In the genomic region with DNA sequence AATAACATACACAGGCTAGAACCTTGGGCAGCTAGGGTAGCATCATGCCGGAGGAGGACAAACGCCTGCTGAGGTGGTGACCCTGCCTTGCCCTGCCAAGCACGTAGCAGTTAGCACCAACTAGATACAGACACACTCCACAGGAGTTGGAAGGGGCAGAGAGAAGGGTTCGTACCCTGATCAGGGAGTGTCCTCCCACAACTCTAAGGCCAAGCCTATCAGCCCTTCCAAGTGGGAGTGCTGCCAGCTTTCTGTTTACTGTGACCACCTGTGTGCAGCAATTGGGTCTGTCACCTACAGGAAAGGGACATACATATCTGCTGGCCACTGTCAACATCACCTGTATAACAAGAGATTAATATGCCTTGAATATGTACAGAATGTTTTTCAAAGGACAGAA, we compare ENCODE assay signal across 11 cellular contexts. TPM values are rescaled to one million over a fixed set of nuclear protein-coding genes. Genes with fewer than 3 reads are reported as not detected.
DNase-seq lines count a peak whose midpoint lies in the region; ATAC-seq and TF ChIP-seq lines count a peak whose summit lies in the region.
"Had no signal": no experiment of that assay in that cellular context is flagged by ENCODE, and none has a peak within 500 bp of the region (broad histone marks: within the 10 kb centered on the region; RNA-seq: fewer than 3 reads in every experiment).

No MANE protein-coding gene starts in this region.

- H3K9me3 Mint-ChIP-seq in CD4-positive, alpha-beta memory T cell, result peaks cover 0 to 3% (median 0%) of the 10 kb centered on the region in 8 donors
- no peaks in the 10 kb centered on the region for H3K9me3 Mint-ChIP-seq in activated naive CD8-positive, alpha-beta T cell treated with anti-CD3 and anti-CD28 coated beads for 36 hours
- no peaks in the 10 kb centered on the region for H3K9me3 Mint-ChIP-seq in natural killer cell

- CTCF ChIA-PET in CD4-positive, alpha-beta memory T cell (lab: Charles Lee; ENCODE audit: partially characterized antibody), result interaction anchor here (1.2 kb wide), 1 partner anchor 87 kb away, joined by 3 read pairs; a partner anchor contains a TSS
- CTCF ChIA-PET in IMR-90 (lab: Yijun Ruan, JAX), result no interaction called here

- H3K4me1 Mint-ChIP-seq in CD4-positive, alpha-beta memory T cell, result peaks cover 15 to 43% (median 25%) of the 10 kb centered on the region in 4 donors
- peaks cover 13% of the 10 kb centered on the region for H3K4me1 Mint-ChIP-seq in activated naive CD8-positive, alpha-beta T cell treated with anti-CD3 and anti-CD28 coated beads for 36 hours
- peaks cover 26 to 33% of the 10 kb centered on the region in 2 donors for H3K4me1 Mint-ChIP-seq in natural killer cell

- no peaks in the 10 kb centered on the region for H3K27me3 ChIP-seq in CD4-positive, alpha-beta memory T cell (ENCODE audit: insufficient read depth, low read length)
- H3K27me3 ChIP-seq in IMR-90 (ENCODE audit: control insufficient read depth, insufficient read depth, low read length), result no peaks in the 10 kb centered on the region

- peaks cover 19 to 41% of the 10 kb centered on the region in 2 experiments for H3K79me1 ChIP-seq in IMR-90 (ENCODE audit: low read depth in 1 of 2, low read length in 2 of 2)

- ATAC-seq in IMR-90 (ENCODE audit: low read depth), result no peak
- no peak for ATAC-seq in natural killer cell
- no peak for ATAC-seq in GM18868 (IDR thresholded peaks at IDR 0.05; ENCODE audit: unreplicated experiment)
- no peak for ATAC-seq in omental fat pad (ENCODE audit: low FRiP score)
- ATAC-seq: left cardiac atrium, sciatic nerve had no signal

- H3K36me3 ChIP-seq in CD4-positive, alpha-beta memory T cell (ENCODE audit: insufficient read depth, low read length), result peaks cover 17% of the 10 kb centered on the region
- H3K36me3 ChIP-seq in IMR-90 (ENCODE audit: control insufficient read depth, insufficient read depth, low read length), result peaks cover 13% of the 10 kb centered on the region; the same call in 1 of the 2 replicates

- peak overlapping the region; percentile 60 to 100 (median 98) for H3K27ac Mint-ChIP-seq in CD4-positive, alpha-beta memory T cell
- no peak overlapping the region for H3K27ac Mint-ChIP-seq in activated naive CD8-positive, alpha-beta T cell treated with anti-CD3 and anti-CD28 coated beads for 36 hours
- peak overlapping the region; percentile 98 to 99 for H3K27ac Mint-ChIP-seq in natural killer cell

- no peak overlapping the region for H3K4me3 ChIP-seq in CD4-positive, alpha-beta memory T cell (ENCODE audit: low read length in 2 of 2)
- no peak overlapping the region for H3K4me3 ChIP-seq in IMR-90 (ENCODE audit: insufficient read depth, low read depth, low read length)

- POLR2A ChIA-PET in CD4-positive, alpha-beta memory T cell (lab: Charles Lee; ENCODE audit: partially characterized antibody), result interaction anchor here (0.7 to 5.1 kb wide), 3 partner anchors 10 to 496 kb away, joined by 3 to 48 read pairs (median 45); a partner anchor contains a TSS
- POLR2A ChIA-PET in IMR-90 (lab: Charles Lee; ENCODE audit: unreplicated experiment), result no interaction called here

- H4K8ac ChIP-seq in IMR-90 (ENCODE audit: low read depth in 2 of 2, low read length in 2 of 2), result 0 out of 4 replicates have a peak overlapping the region, but pooled peaks of 1 of the 2 experiments have one; percentile 24

- TF ChIP-seq POLR2A in IMR-90 (IDR thresholded peaks at IDR 0.05; ENCODE audit: low read depth, low read length), result no peak

- H3K56ac ChIP-seq in IMR-90 (ENCODE audit: extremely low read depth, insufficient read depth, low read length), result no peak overlapping the region

- peaks cover 34% of the 10 kb centered on the region for H3K4me1 ChIP-seq in CD4-positive, alpha-beta memory T cell (ENCODE audit: insufficient read depth, low read length)
- H3K4me1 ChIP-seq in IMR-90 (ENCODE audit: control insufficient read depth, insufficient read depth, low read length), result peaks cover 15% of the 10 kb centered on the region

- TF ChIP-seq CTCF in IMR-90 (conservative IDR thresholded peaks at IDR 0.05; ENCODE audit: low read depth, low read length) (no peak), natural killer cell (IDR thresholded peaks at IDR 0.05) (no peak), omental fat pad (IDR thresholded peaks at IDR 0.05) (no peak)

- H3K4me3 Mint-ChIP-seq in CD4-positive, alpha-beta memory T cell, result peak overlapping the region in 2 of 8 donors; percentile 96 to 98
- peak overlapping the region; percentile 95 for H3K4me3 Mint-ChIP-seq in activated naive CD8-positive, alpha-beta T cell treated with anti-CD3 and anti-CD28 coated beads for 36 hours
- H3K4me3 Mint-ChIP-seq in natural killer cell, result no peak overlapping the region

- no peak overlapping the region for H3K14ac ChIP-seq in IMR-90 (replicated peaks; ENCODE audit: low read depth, low read length)

- H3K27ac ChIP-seq in CD4-positive, alpha-beta memory T cell (ENCODE audit: low read depth, low read length), result peak overlapping the region; percentile 10
- no peak overlapping the region for H3K27ac ChIP-seq in IMR-90 (ENCODE audit: insufficient read depth, low read length)

- H3K9ac ChIP-seq in IMR-90 (ENCODE audit: low read depth, low read length), result no peak overlapping the region

- in situ Hi-C loops in IMR-90 (cut with MboI; ENCODE audit: low sequenced_read_pairs), result no loop called here

- H3K36me3 Mint-ChIP-seq in CD4-positive, alpha-beta memory T cell, result peaks cover 0 to 19% of the 10 kb centered on the region in 2 donors
- peaks cover 10% of the 10 kb centered on the region for H3K36me3 Mint-ChIP-seq in activated naive CD8-positive, alpha-beta T cell treated with anti-CD3 and anti-CD28 coated beads for 36 hours
- no peaks in the 10 kb centered on the region for H3K36me3 Mint-ChIP-seq in natural killer cell

- no peak overlapping the region; the same call in 1 of the 2 replicates for H4K91ac ChIP-seq in IMR-90 (ENCODE audit: insufficient read depth, low read depth, low read length)

- H4K20me1 ChIP-seq in IMR-90 (ENCODE audit: insufficient read depth, low read length), result peaks cover 9% of the 10 kb centered on the region; the same call in 1 of the 2 replicates

- 0 out of 2 replicates have a peak overlapping the region, but pooled peaks have one; percentile 19 for H3K4me2 ChIP-seq in IMR-90 (ENCODE audit: low read depth, low read length)

- peak overlapping the region; percentile 88; the same call in 1 of the 2 replicates for H2AK5ac ChIP-seq in IMR-90 (ENCODE audit: low read depth, low read length)

- no CpG with 5 or more reads among the region's 4 CpGs for WGBS in IMR-90 (ENCODE audit: extremely low coverage in 2 of 2, insufficient read length in 1 of 2), 2 experiments

- no peak for TF ChIP-seq RAD21 in IMR-90 (IDR thresholded peaks at IDR 0.05; ENCODE audit: low read length)

- no peak overlapping the region for H2BK20ac ChIP-seq in IMR-90 (ENCODE audit: low read depth, low read length)

- peak overlapping the region; percentile 73 for H2AK9ac ChIP-seq in IMR-90 (replicated peaks; ENCODE audit: low read depth, low read length, poor library complexity)

- dilution Hi-C loops in IMR-90 (cut with HindIII; ENCODE audit: low sequenced_read_pairs, unreplicated experiment), result no loop called here

- H3K9me3 ChIP-seq in CD4-positive, alpha-beta memory T cell (ENCODE audit: control insufficient read depth in 1 of 2, low read length in 2 of 2), result no peaks in the 10 kb centered on the region
- H3K9me3 ChIP-seq in IMR-90 (ENCODE audit: control insufficient read depth, insufficient read depth, low read length), result no peaks in the 10 kb centered on the region

- intact Hi-C loops in CD4-positive, alpha-beta memory T cell (cut with micrococcal nuclease), result loop anchor here (5.0 kb wide), 1 partner anchor 624 kb away; no protein-coding TSS in a partner anchor
- intact Hi-C loops in IMR-90 (cut with micrococcal nuclease) (no loop called here), natural killer cell (cut with micrococcal nuclease) (no loop called here)

- H2BK5ac ChIP-seq in IMR-90 (ENCODE audit: low read depth, low read length, poor library complexity, severe bottlenecking), result no peak overlapping the region

- H3K18ac ChIP-seq in IMR-90 (ENCODE audit: low read depth, low read length), result no peak overlapping the region

- H2BK15ac ChIP-seq in IMR-90 (ENCODE audit: low read depth, low read length), result no peak overlapping the region

- no peak overlapping the region for H3K23ac ChIP-seq in IMR-90 (ENCODE audit: low read depth, low read length)

- peaks cover 13% of the 10 kb centered on the region for H3K9me1 ChIP-seq in IMR-90 (ENCODE audit: insufficient read depth, low read length)

- no peak overlapping the region for H4K5ac ChIP-seq in IMR-90 (ENCODE audit: low read depth, low read length)

- H3K4ac ChIP-seq in IMR-90 (ENCODE audit: low read depth, low read length), result no peak overlapping the region

- BruUV-seq in IMR-90 (replicated peaks; lab: Mats Ljungman, UMichigan), result no TSS peak

- H2BK120ac ChIP-seq in IMR-90 (ENCODE audit: low read depth, low read length), result no peak overlapping the region

- H3K27me3 Mint-ChIP-seq in CD4-positive, alpha-beta memory T cell, result no peaks in the 10 kb centered on the region
- no peaks in the 10 kb centered on the region for H3K27me3 Mint-ChIP-seq in activated naive CD8-positive, alpha-beta T cell treated with anti-CD3 and anti-CD28 coated beads for 36 hours
- no peaks in the 10 kb centered on the region for H3K27me3 Mint-ChIP-seq in natural killer cell (ENCODE audit: low read depth in 2 of 2)

- DNase-seq in CD4-positive, alpha-beta memory T cell, result no peak
- DNase-seq in IMR-90 (no peak), natural killer cell (no peak), SIG-M5 (lab: John Stamatoyannopoulos, UW) (no peak), ecto neural progenitor cell (ENCODE audit: low spot score) (no peak), omental fat pad (ENCODE audit: low spot score) (no peak)
- DNase-seq in activated naive CD8-positive, alpha-beta T cell treated with anti-CD3 and anti-CD28 coated beads for 36 hours, result no peak
- DNase-seq: activated gamma-delta T cell, left cardiac atrium had no signal

- H2AFZ ChIP-seq in IMR-90 (replicated peaks; ENCODE audit: low read length, poor library complexity), result no peak overlapping the region

RNA-seq across cellular contexts. Expression of a gene that starts 1.9 kb away (rescaled TPM):
- 10 to 100 TPM; 60.4 to 65.0 TPM for total RNA-seq in CD4-positive, alpha-beta memory T cell
- polyA plus RNA-seq in CD4-positive, alpha-beta memory T cell, result 10 to 100 TPM; 45.9 to 46.9 TPM
- 13.3 and 14.2 TPM in 2 replicates for total RNA-seq in IMR-90 (2012; rRNA removed)
- polyA plus RNA-seq in IMR-90 (2012; rRNA removed), result 19.8 and 23.2 TPM in 2 replicates
- polyA plus RNA-seq in IMR-90 (2012; cell fraction: cytosol; rRNA removed), result 20.8 and 28.8 TPM in 2 replicates
- polyA plus RNA-seq in IMR-90 (2012; cell fraction: nucleus; rRNA removed; ENCODE audit: low replicate concordance), result 38.3 and 68.2 TPM in 2 replicates
- 10 to 100 TPM; 34.3 to 34.5 TPM for total RNA-seq in activated naive CD8-positive, alpha-beta T cell treated with anti-CD3 and anti-CD28 coated beads for 36 hours
- 10 to 100 TPM; 24.1 to 40.0 (median 26.8) TPM for total RNA-seq in natural killer cell
- total RNA-seq in omental fat pad, result 10 to 100 TPM; 27.4 to 34.2 (median 32.8) TPM

RNA-seq across cellular contexts. Expression of a gene that starts 11.2 kb away (rescaled TPM):
- total RNA-seq in CD4-positive, alpha-beta memory T cell, result 1 to 10 TPM; 1.1 to 1.2 TPM
- polyA plus RNA-seq in CD4-positive, alpha-beta memory T cell, result under 1 TPM in 1 of 2 donors, not detected in 1; 0.19 TPM
- total RNA-seq in IMR-90 (2012; rRNA removed), result 0.56 and 0.90 TPM in 2 replicates
- 1.4 and 1.6 TPM in 2 replicates for polyA plus RNA-seq in IMR-90 (2012; rRNA removed)
- 1.0 and 1.2 TPM in 2 replicates for polyA plus RNA-seq in IMR-90 (2012; cell fraction: cytosol; rRNA removed)
- 16.1 and 24.8 TPM in 2 replicates for polyA plus RNA-seq in IMR-90 (2012; cell fraction: nucleus; rRNA removed; ENCODE audit: low replicate concordance)
- under 1 TPM; 0.14 to 0.43 TPM for total RNA-seq in activated naive CD8-positive, alpha-beta T cell treated with anti-CD3 and anti-CD28 coated beads for 36 hours
- total RNA-seq in natural killer cell, result under 1 TPM; 0.14 to 0.93 (median 0.18) TPM
- total RNA-seq in omental fat pad, result 1 to 10 TPM in 2 of 4 donors, not detected in 2; 1.0 to 1.9 TPM

RNA-seq across cellular contexts. Expression of a gene that starts 21.7 kb away (rescaled TPM):
- total RNA-seq in CD4-positive, alpha-beta memory T cell, result 100 to 1,000 TPM; 112 to 114 TPM
- polyA plus RNA-seq in CD4-positive, alpha-beta memory T cell, result 10 to 100 TPM in 1 of 2 donors, 1 to 10 TPM in 1; 5.5 to 18.1 TPM
- total RNA-seq in IMR-90 (2012; rRNA removed) (19.2 and 22.8 TPM in 2 replicates), natural killer cell (10 to 100 TPM; 71.9 to 85.0 (median 82.0) TPM), omental fat pad (10 to 100 TPM; 45.8 to 66.5 (median 56.9) TPM)
- 41.3 and 43.8 TPM in 2 replicates for polyA plus RNA-seq in IMR-90 (2012; rRNA removed)
- 11.2 and 23.0 TPM in 2 replicates for polyA plus RNA-seq in IMR-90 (2012; cell fraction: cytosol; rRNA removed)
- polyA plus RNA-seq in IMR-90 (2012; cell fraction: nucleus; rRNA removed; ENCODE audit: low replicate concordance), result 241 and 472 TPM in 2 replicates
- 10 to 100 TPM; 32.4 to 39.2 TPM for total RNA-seq in activated naive CD8-positive, alpha-beta T cell treated with anti-CD3 and anti-CD28 coated beads for 36 hours

RNA-seq across cellular contexts. Expression of a gene that starts 28.6 kb away (rescaled TPM):
- not detected for total RNA-seq in CD4-positive, alpha-beta memory T cell
- polyA plus RNA-seq in CD4-positive, alpha-beta memory T cell, result under 1 TPM; 0.07 to 0.15 TPM
- total RNA-seq in IMR-90 (2012; rRNA removed) (not detected in 2 replicates), natural killer cell (not detected), omental fat pad (10 to 100 TPM in 1 of 4 donors, 1 to 10 TPM in 3; 2.2 to 13.0 (median 5.8) TPM)
- 0.03 and 0.06 TPM in 2 replicates for polyA plus RNA-seq in IMR-90 (2012; rRNA removed)
- 0.10 TPM in 1 of 2 replicates, not detected in the other for polyA plus RNA-seq in IMR-90 (2012; cell fraction: cytosol; rRNA removed)
- polyA plus RNA-seq in IMR-90 (2012; cell fraction: nucleus; rRNA removed; ENCODE audit: low replicate concordance), result 0.03 TPM in 2 replicates
- total RNA-seq in activated naive CD8-positive, alpha-beta T cell treated with anti-CD3 and anti-CD28 coated beads for 36 hours, result under 1 TPM; 0.41 to 0.44 TPM

RNA-seq across cellular contexts. Expression of a gene that starts 36.7 kb away (rescaled TPM):
- 1 to 10 TPM in 1 of 2 experiments, under 1 TPM in 1; 0.55 to 1.0 TPM for total RNA-seq in CD4-positive, alpha-beta memory T cell
- polyA plus RNA-seq in CD4-positive, alpha-beta memory T cell, result not detected
- under 0.01 and 0.18 TPM in 2 replicates for total RNA-seq in IMR-90 (2012; rRNA removed)
- 0.09 TPM in 2 replicates for polyA plus RNA-seq in IMR-90 (2012; rRNA removed)
- polyA plus RNA-seq in IMR-90 (2012; cell fraction: cytosol; rRNA removed), result 0.20 TPM in 1 of 2 replicates, not detected in the other
- polyA plus RNA-seq in IMR-90 (2012; cell fraction: nucleus; rRNA removed; ENCODE audit: low replicate concordance), result 0.83 and 1.3 TPM in 2 replicates
- total RNA-seq in activated naive CD8-positive, alpha-beta T cell treated with anti-CD3 and anti-CD28 coated beads for 36 hours, result under 1 TPM in 1 of 2 experiments, not detected in 1; 0.14 TPM
- total RNA-seq in natural killer cell, result 1 to 10 TPM; 1.5 to 2.3 (median 2.2) TPM
- 1 to 10 TPM; 1.0 to 2.6 (median 2.0) TPM for total RNA-seq in omental fat pad
